In the genomic region with DNA sequence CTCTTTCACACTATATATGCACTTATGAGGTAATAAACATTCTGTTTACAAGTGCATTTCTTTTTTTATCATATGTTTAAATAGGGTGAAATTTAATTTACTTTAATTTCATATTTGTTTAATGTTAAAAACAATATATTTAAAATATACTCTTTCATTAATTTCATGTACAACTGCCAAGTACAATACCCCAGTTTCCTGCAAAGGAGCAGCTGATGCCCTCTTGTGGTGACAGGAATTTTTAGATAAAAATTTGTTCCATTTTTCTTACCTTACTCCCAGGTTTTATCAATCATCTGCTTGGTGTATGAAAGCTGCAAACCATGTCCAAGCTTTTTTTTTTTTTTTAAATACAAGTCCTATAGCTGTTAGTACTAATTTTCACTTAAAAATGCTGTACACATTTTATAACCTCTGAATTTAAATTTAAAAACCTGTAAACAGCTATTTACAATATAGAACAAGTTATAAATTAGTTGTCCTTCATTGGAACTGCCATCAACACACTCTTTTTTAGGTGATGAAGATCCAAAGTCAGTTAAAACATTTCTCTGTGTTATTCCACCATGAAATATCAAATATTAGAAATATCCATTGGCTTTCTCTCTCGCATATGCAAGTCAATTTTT, we compare ENCODE assay signal across 9 cellular contexts. TPM values are rescaled to one million over a fixed set of nuclear protein-coding genes. Genes with fewer than 3 reads are reported as not detected.
DNase-seq lines count a peak whose midpoint lies in the region; ATAC-seq and TF ChIP-seq lines count a peak whose summit lies in the region.
"Had no signal": no experiment of that assay in that cellular context is flagged by ENCODE, and none has a peak within 500 bp of the region (broad histone marks: within the 10 kb centered on the region; RNA-seq: fewer than 3 reads in every experiment).

No MANE protein-coding gene starts in this region.

- no peak for ATAC-seq in GM21723 (IDR thresholded peaks at IDR 0.05; ENCODE audit: unreplicated experiment)

- no peak overlapping the region for H3K4me3 Mint-ChIP-seq in osteocyte (ENCODE audit: unreplicated experiment)
- H3K4me3 Mint-ChIP-seq: B cell had no signal

- no peak overlapping the region for H3K4me3 ChIP-seq in cardiac fibroblast (replicated peaks in 1 of 2; ENCODE audit: low read depth in 2 of 2, low read length in 2 of 2)

- H3K27me3 Mint-ChIP-seq in osteocyte (ENCODE audit: unreplicated experiment), result peaks cover 62% of the 10 kb centered on the region

- H3K27ac Mint-ChIP-seq in osteocyte (ENCODE audit: unreplicated experiment), result no peak overlapping the region
- H3K27ac Mint-ChIP-seq: B cell had no signal

- TF ChIP-seq CTCF in cardiac fibroblast (IDR thresholded peaks at IDR 0.05; ENCODE audit: low read depth, low read length) (peak; percentile 41), osteocyte (IDR thresholded peaks at IDR 0.05) (peak; percentile 68)

- DNase-seq in NCI-H146 (lab: John Stamatoyannopoulos, UW) (peak; percentile 19), NCI-H146 treated with DMSO at 0.1 percent for 48 hours (lab: John Stamatoyannopoulos, UW; ENCODE audit: unreplicated experiment) (no peak), NCI-H1048 (lab: John Stamatoyannopoulos, UW) (peak; percentile 0), cardiac fibroblast (ENCODE audit: low read depth in 2 of 2) (peak; percentile 26 to 34), osteocyte (ENCODE audit: extremely low spot score, unreplicated experiment) (no peak), middle frontal gyrus (ENCODE audit: extremely low spot score, low spot score) (no peak), NCI-H2196 (lab: John Stamatoyannopoulos, UW; ENCODE audit: unreplicated experiment) (no peak)

- no peaks in the 10 kb centered on the region for H3K36me3 Mint-ChIP-seq in osteocyte (ENCODE audit: unreplicated experiment)

- peaks cover 31% of the 10 kb centered on the region for H3K4me1 Mint-ChIP-seq in osteocyte (ENCODE audit: unreplicated experiment)
- H3K4me1 Mint-ChIP-seq: B cell had no signal

- no peaks in the 10 kb centered on the region for H3K9me3 Mint-ChIP-seq in osteocyte (ENCODE audit: unreplicated experiment)

RNA-seq across cellular contexts. Expression of a gene that starts 4.9 kb away (rescaled TPM):
- 0.47 and 0.70 TPM in 2 replicates for total RNA-seq in osteocyte
- total RNA-seq: B cell had no signal

Comparison
In these comparisons a context has a peak if more than half of its experiments do, and no peak if none do; other contexts are left out.
1. DNase-seq: peak in NCI-H146 (single experiment), NCI-H1048 (single experiment) and cardiac fibroblast (2 of 2); none in NCI-H146 treated with DMSO at 0.1 percent for 48 hours (single experiment), osteocyte (single experiment), middle frontal gyrus (single experiment) and NCI-H2196 (single experiment).